Comparison of ENCODE assay signal across 1 cellular context in genomic region chr22:21580623-21581007, GRCh38.
A peak's percentile ranks its signal among the peaks of the same experiment; 100 is the strongest.
TF ChIP-seq lines count a peak whose summit lies in the region.
"Not testable (repeated sequence)": the region's sequence is repeated elsewhere in the genome, so short reads cannot be mapped to it uniquely, and the experiment has no call there.

No MANE protein-coding gene starts in this region.

TF ChIP-seq in K562, 482 proteins besides CTCF, POLR2A, EP300 and RAD21:
- 0 out of 2 replicates have a peak, but pooled peaks have one; percentile 34 for TF ChIP-seq ZNF583 (CRISPR knock-in tag; IDR thresholded peaks at IDR 0.05)
- TF ChIP-seq, protein P1, sequence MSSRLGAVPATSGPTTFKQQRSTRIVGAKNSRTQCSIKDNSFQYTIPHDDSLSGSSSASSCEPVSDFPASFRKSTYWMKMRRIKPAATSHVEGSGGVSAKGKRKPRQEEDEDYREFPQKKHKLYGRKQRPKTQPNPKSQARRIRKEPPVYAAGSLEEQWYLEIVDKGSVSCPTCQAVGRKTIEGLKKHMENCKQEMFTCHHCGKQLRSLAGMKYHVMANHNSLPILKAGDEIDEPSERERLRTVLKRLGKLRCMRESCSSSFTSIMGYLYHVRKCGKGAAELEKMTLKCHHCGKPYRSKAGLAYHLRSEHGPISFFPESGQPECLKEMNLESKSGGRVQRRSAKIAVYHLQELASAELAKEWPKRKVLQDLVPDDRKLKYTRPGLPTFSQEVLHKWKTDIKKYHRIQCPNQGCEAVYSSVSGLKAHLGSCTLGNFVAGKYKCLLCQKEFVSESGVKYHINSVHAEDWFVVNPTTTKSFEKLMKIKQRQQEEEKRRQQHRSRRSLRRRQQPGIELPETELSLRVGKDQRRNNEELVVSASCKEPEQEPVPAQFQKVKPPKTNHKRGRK (tag; IDR thresholded peaks at IDR 0.05): peak; percentile 1; the same call in 1 of the 2 replicates
- TF ChIP-seq GABPB2 (CRISPR knock-in tag; conservative IDR thresholded peaks at IDR 0.05): 0 out of 2 replicates have a peak, but pooled peaks have one; percentile 10
- TF ChIP-seq ZNF124 (CRISPR knock-in tag; IDR thresholded peaks at IDR 0.05): 0 out of 2 replicates have a peak, but pooled peaks have one; percentile 4
- TF ChIP-seq BRCA1 (IDR thresholded peaks at IDR 0.05); JUN (IDR thresholded peaks at IDR 0.05; ENCODE audit: borderline replicate concordance, low read depth, low read length); CREB1 (IDR thresholded peaks at IDR 0.05): not testable (repeated sequence)
- peak; percentile 90 for TF ChIP-seq BRCA1 (CRISPR knock-in tag; IDR thresholded peaks at IDR 0.05)
- TF ChIP-seq STAG1 (CRISPR knock-in tag; IDR thresholded peaks at IDR 0.05; ENCODE audit: borderline replicate concordance): 0 out of 2 replicates have a peak, but pooled peaks have one; percentile 14
- TF ChIP-seq FOXA3 (CRISPR knock-in tag; conservative IDR thresholded peaks at IDR 0.05 in 1 of 2, IDR thresholded peaks at IDR 0.05 in 1 of 2): 0 out of 4 replicates have a peak, but pooled peaks of 1 of the 2 experiments have one; percentile 2
- TF ChIP-seq, protein P2, sequence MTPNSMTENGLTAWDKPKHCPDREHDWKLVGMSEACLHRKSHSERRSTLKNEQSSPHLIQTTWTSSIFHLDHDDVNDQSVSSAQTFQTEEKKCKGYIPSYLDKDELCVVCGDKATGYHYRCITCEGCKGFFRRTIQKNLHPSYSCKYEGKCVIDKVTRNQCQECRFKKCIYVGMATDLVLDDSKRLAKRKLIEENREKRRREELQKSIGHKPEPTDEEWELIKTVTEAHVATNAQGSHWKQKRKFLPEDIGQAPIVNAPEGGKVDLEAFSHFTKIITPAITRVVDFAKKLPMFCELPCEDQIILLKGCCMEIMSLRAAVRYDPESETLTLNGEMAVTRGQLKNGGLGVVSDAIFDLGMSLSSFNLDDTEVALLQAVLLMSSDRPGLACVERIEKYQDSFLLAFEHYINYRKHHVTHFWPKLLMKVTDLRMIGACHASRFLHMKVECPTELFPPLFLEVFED (CRISPR knock-in tag; conservative IDR thresholded peaks at IDR 0.05): 0 out of 2 replicates have a peak, but pooled peaks have one; percentile 23
- TF ChIP-seq RBFOX2 (IDR thresholded peaks at IDR 0.05; ENCODE audit: low read depth, low read length): 0 out of 2 replicates have a peak, but pooled peaks have one; percentile 17
- peak; percentile 16; the same call in 1 of the 2 replicates for TF ChIP-seq ZNF121 (CRISPR knock-in tag; conservative IDR thresholded peaks at IDR 0.05)
- TF ChIP-seq JUN (CRISPR knock-in tag; IDR thresholded peaks at IDR 0.05; ENCODE audit: borderline replicate concordance): 0 out of 2 replicates have a peak, but pooled peaks have one; percentile 27
- TF ChIP-seq JUNB (CRISPR knock-in tag; conservative IDR thresholded peaks at IDR 0.05): 0 out of 2 replicates have a peak, but pooled peaks have one; percentile 4
- peak; percentile 29; the same call in 1 of the 2 replicates for TF ChIP-seq CREB1 (CRISPR knock-in tag; IDR thresholded peaks at IDR 0.05)
- TF ChIP-seq FOXP1 (CRISPR knock-in tag; IDR thresholded peaks at IDR 0.05): 0 out of 2 replicates have a peak, but pooled peaks have one; percentile 10
